ENCODE assay signal across 7 cellular contexts in the genomic region with DNA sequence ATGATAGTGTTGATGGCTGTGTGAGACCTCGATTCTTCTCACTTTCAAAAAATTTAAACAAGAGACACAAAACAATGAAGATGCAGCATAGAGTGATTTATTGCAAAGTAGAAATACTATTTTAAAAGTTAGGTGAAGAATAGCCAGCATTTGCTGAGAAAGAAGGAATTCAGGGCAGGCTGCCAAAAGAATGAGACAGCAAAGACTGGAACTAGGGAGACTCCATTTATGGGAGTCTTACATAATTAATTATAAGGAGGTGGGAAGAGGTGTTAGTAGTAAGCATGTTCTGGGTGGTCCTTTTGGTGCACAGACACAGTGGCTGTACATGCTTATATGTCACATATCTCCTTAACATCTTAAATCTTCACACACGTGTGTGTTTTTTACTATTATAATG.
DNase-seq lines count a peak whose midpoint lies in the region; ATAC-seq, FAIRE-seq and TF ChIP-seq lines count a peak whose summit lies in the region.
"Not testable (repeated sequence)": the region's sequence is repeated elsewhere in the genome, so short reads cannot be mapped to it uniquely, and the experiment has no call there.

No MANE protein-coding gene starts in this region.

- not testable (repeated sequence) for H3K27me3 ChIP-seq in GM23248 (replicated peaks; ENCODE audit: insufficient read depth); K562 (ENCODE audit: control insufficient read depth in 2 of 2, insufficient read depth in 2 of 2, low read length in 2 of 2); heart left ventricle; sigmoid colon

- H3K27ac ChIP-seq in GM23248; K562 (ENCODE audit: extremely low read depth, low read depth, low read length): not testable (repeated sequence)
- H3K27ac ChIP-seq in heart left ventricle (peak overlapping the region in 1 of 12 donors; percentile 24), sigmoid colon (peak overlapping the region; percentile 35 to 68 (median 62))

- not testable (repeated sequence) for H3K9me1 ChIP-seq in K562 (ENCODE audit: control insufficient read depth, insufficient read depth, low read length)

- in situ Hi-C loops in GM23248 (cut with MboI); K562 (cut with MboI): not testable (repeated sequence)

- TF ChIP-seq POLR2A in K562 (conservative IDR thresholded peaks at IDR 0.05); heart left ventricle (IDR thresholded peaks at IDR 0.05); sigmoid colon (IDR thresholded peaks at IDR 0.05): not testable (repeated sequence)

- POLR2A ChIA-PET in K562 (lab: Yijun Ruan, JAX): interaction anchor here (0.5 kb wide), 1 partner anchor 115 kb away, joined by 3 read pairs; no protein-coding TSS in a partner anchor

- 7 to 13% methylated on average over 2 of the region's 2 CpGs for WGBS in GM23248 (ENCODE audit: low coverage in 1 of 2, low lambda C conversion rate in 2 of 2, missing lambda C conversion rate in 2 of 2), 2 experiments
- 6% methylated on average over 1 of the region's 2 CpGs for WGBS in K562 (ENCODE audit: insufficient coverage, low coverage, missing lambda C conversion rate)
- WGBS in heart left ventricle, 4 donors: 48 to 66% (median 54%) methylated on average over 2 of the region's 2 CpGs
- 70 to 72% methylated on average over 2 of the region's 2 CpGs for WGBS in sigmoid colon, 2 donors

- not testable (repeated sequence) for FAIRE-seq in K562 (lab: Jason Lieb, UNC)

- H3K4me3 ChIP-seq in GM23248; K562; epithelial cell of esophagus (ENCODE audit: low read length); heart left ventricle; sigmoid colon: not testable (repeated sequence)

- not testable (repeated sequence) for TF ChIP-seq CTCF in K562 (IDR thresholded peaks at IDR 0.05 in 2 of 3, conservative IDR thresholded peaks at IDR 0.05 in 1 of 3; ENCODE audit: insufficient read depth in 2 of 3, low read depth in 1 of 3, low read length in 3 of 3); epithelial cell of esophagus (IDR thresholded peaks at IDR 0.05; ENCODE audit: insufficient read depth, low read depth, low read length, missing control alignments); heart left ventricle (IDR thresholded peaks at IDR 0.05); sigmoid colon (IDR thresholded peaks at IDR 0.05)

- not testable (repeated sequence) for BruUV-seq in K562 (replicated peaks; lab: Mats Ljungman, UMichigan)

- H3K9me3 ChIP-seq in GM23248 (ENCODE audit: low read depth); K562 (replicated peaks; ENCODE audit: control insufficient read depth, insufficient read depth, low read depth, low read length); heart left ventricle; sigmoid colon: not testable (repeated sequence)

- not testable (repeated sequence) for H3K9ac ChIP-seq in GM23248; K562 (ENCODE audit: insufficient read depth in 1 of 2, low read depth in 2 of 2, low read length in 2 of 2)

- peak; percentile 8 for DNase-seq in GM23248
- DNase-seq in K562 (ENCODE audit: extremely low read depth in 1 of 4, low spot score in 3 of 4): not testable (repeated sequence)
- peak; percentile 3 for DNase-seq in epithelial cell of esophagus (ENCODE audit: low read depth)
- peak in 3 of 5 donors; percentile 32 to 50 (median 43) for DNase-seq in heart left ventricle
- DNase-seq in iris pigment epithelial cell (ENCODE audit: low read depth): peak; percentile 37
- DNase-seq in myocyte (ENCODE audit: low read depth): peak; percentile 16
- peak; percentile 71 for DNase-seq in sigmoid colon

- CTCF ChIA-PET in K562 (lab: Yijun Ruan, JAX; ENCODE audit: low intra/inter-chr PET ratio): not testable (repeated sequence)

- H3K36me3 ChIP-seq in GM23248 (ENCODE audit: low read depth); K562 (ENCODE audit: control insufficient read depth, insufficient read depth, low read length); heart left ventricle; sigmoid colon: not testable (repeated sequence)

- H3K79me2 ChIP-seq in GM23248 (ENCODE audit: insufficient read depth); K562 (ENCODE audit: control insufficient read depth, insufficient read depth, low read length): not testable (repeated sequence)

- H4K20me1 ChIP-seq in GM23248 (ENCODE audit: insufficient read depth); K562 (replicated peaks; ENCODE audit: control insufficient read depth, insufficient read depth, low read length): not testable (repeated sequence)

- not testable (repeated sequence) for H3F3A ChIP-seq in GM23248 (ENCODE audit: insufficient read depth)

- not testable (repeated sequence) for H3K4me2 ChIP-seq in GM23248 (ENCODE audit: unreplicated experiment); K562 (ENCODE audit: insufficient read depth, low read length)

- not testable (repeated sequence) for H3K9me2 ChIP-seq in GM23248 (ENCODE audit: insufficient read depth)

- TF ChIP-seq RAD21 in K562 (CRISPR knock-in tag; conservative IDR thresholded peaks at IDR 0.05 in 1 of 2, IDR thresholded peaks at IDR 0.05 in 1 of 2): not testable (repeated sequence)

- ATAC-seq in K562: not testable (repeated sequence)
- peak in 2 of 4 donors; percentile 39 to 45 for ATAC-seq in heart left ventricle

- not testable (repeated sequence) for H2AFZ ChIP-seq in GM23248; K562 (ENCODE audit: low read depth, low read length)

- H3K4me1 ChIP-seq in GM23248 (ENCODE audit: insufficient read depth); K562 (replicated peaks in 1 of 2; ENCODE audit: control insufficient read depth in 2 of 2, insufficient read depth in 2 of 2, low read length in 2 of 2); heart left ventricle: not testable (repeated sequence)
- H3K4me1 ChIP-seq in sigmoid colon: peaks cover 0 to 17% (median 7%) of the 10 kb centered on the region in 4 donors

- not testable (repeated sequence) for TF ChIP-seq EP300 in K562 (IDR thresholded peaks at IDR 0.05; ENCODE audit: low read length); sigmoid colon (IDR thresholded peaks at IDR 0.05)

- intact Hi-C loops in K562 (cut with micrococcal nuclease); heart left ventricle (cut with DNase I); sigmoid colon (cut with DNase I): not testable (repeated sequence)

TF ChIP-seq in K562, 482 proteins besides CTCF, POLR2A, EP300 and RAD21:
- peak; percentile 42; the same call in 1 of the 2 replicates for TF ChIP-seq NFE2 (IDR thresholded peaks at IDR 0.05; ENCODE audit: low read depth)
- peak; percentile 54; the same call in 1 of the 2 replicates for TF ChIP-seq NFIC (IDR thresholded peaks at IDR 0.05)
